Comparison of ENCODE assay signal across 18 cellular contexts in genomic region chr17:37816951-37817350, GRCh38.
A peak's percentile ranks its signal among the peaks of the same experiment; 100 is the strongest.
DNase-seq lines count a peak whose midpoint lies in the region; ATAC-seq and TF ChIP-seq lines count a peak whose summit lies in the region.
"Had no signal": no experiment of that assay in that cellular context is flagged by ENCODE, and none has a peak within 500 bp of the region (broad histone marks: within the 10 kb centered on the region; RNA-seq: fewer than 3 reads in every experiment).

No MANE protein-coding gene starts in this region.

- H3K9me3 ChIP-seq in GM23248 (ENCODE audit: low read depth) (no peaks in the 10 kb centered on the region), PC-3 (ENCODE audit: low read length) (no peaks in the 10 kb centered on the region), SK-N-SH (peaks cover 5% of the 10 kb centered on the region)
- H3K9me3 ChIP-seq: body of pancreas, colonic mucosa, SJSA1 had no signal

- H3K4me2 ChIP-seq in GM23248 (ENCODE audit: unreplicated experiment) (no peak overlapping the region), PC-3 (ENCODE audit: low read length) (no peak overlapping the region), SK-N-SH (no peak overlapping the region)

- peak; percentile 52 for ATAC-seq in PC-3
- ATAC-seq in foreskin keratinocyte, result no peak
- ATAC-seq in GM21515 (IDR thresholded peaks at IDR 0.05; ENCODE audit: unreplicated experiment), result no peak

- in situ Hi-C loops in GM23248 (cut with MboI), result no loop called here

- TF ChIP-seq EP300 in SK-N-SH (IDR thresholded peaks at IDR 0.05; ENCODE audit: borderline replicate concordance in 1 of 2, low read depth in 1 of 2, low read length in 1 of 2), result no peak

- BruUV-seq in PC-3 (replicated peaks; lab: Mats Ljungman, UMichigan), result no TSS peak

- CTCF ChIA-PET in PC-3 (lab: Charles Lee) (interaction anchor here (0.6 to 1.1 kb wide), 4 partner anchors 8 to 293 kb away, joined by 3 read pairs; no protein-coding TSS in a partner anchor), SK-N-SH (lab: Yijun Ruan, JAX) (interaction anchor here (0.6 to 6.5 kb wide), 33 partner anchors 9 to 444 kb away, joined by 3 to 85 read pairs (median 4); no protein-coding TSS in a partner anchor)

- H3F3A ChIP-seq in GM23248 (ENCODE audit: insufficient read depth) (no peaks in the 10 kb centered on the region), PC-3 (ENCODE audit: low read length, unreplicated experiment) (no peaks in the 10 kb centered on the region), SK-N-SH (replicated peaks; ENCODE audit: insufficient read depth) (peaks cover 20% of the 10 kb centered on the region)

- H3K27me3 ChIP-seq in GM23248 (replicated peaks; ENCODE audit: insufficient read depth) (no peaks in the 10 kb centered on the region), PC-3 (ENCODE audit: low read length) (no peaks in the 10 kb centered on the region), foreskin keratinocyte (no peaks in the 10 kb centered on the region), SK-N-SH (ENCODE audit: insufficient read depth) (no peaks in the 10 kb centered on the region)
- H3K27me3 ChIP-seq: body of pancreas, colonic mucosa, SJSA1 had no signal

- intact Hi-C loops in PC-3 (cut with micrococcal nuclease), result loop anchor here (2.0 kb wide), 1 partner anchor 166 kb away; no protein-coding TSS in a partner anchor

- TF ChIP-seq CTCF in AG10803 (conservative IDR thresholded peaks at IDR 0.05; ENCODE audit: low read length) (0 out of 2 replicates have a peak, but pooled peaks have one; percentile 2), PC-3 (conservative IDR thresholded peaks at IDR 0.05; ENCODE audit: low read depth, low read length) (no peak), foreskin keratinocyte (conservative IDR thresholded peaks at IDR 0.05) (peak; percentile 21), SK-N-SH (IDR thresholded peaks at IDR 0.05) (no peak)

- H3K9me2 ChIP-seq in GM23248 (ENCODE audit: insufficient read depth), result no peaks in the 10 kb centered on the region
- H3K9me2 ChIP-seq in PC-3 (replicated peaks; ENCODE audit: low read length), result no peaks in the 10 kb centered on the region
- no peaks in the 10 kb centered on the region for H3K9me2 ChIP-seq in SK-N-SH

- H2AFZ ChIP-seq in GM23248, result peak overlapping the region; percentile 46; the same call in 1 of the 2 replicates
- no peak overlapping the region for H2AFZ ChIP-seq in PC-3 (ENCODE audit: low read length)
- H2AFZ ChIP-seq in SK-N-SH (ENCODE audit: low read depth), result no peak overlapping the region

- POLR2A ChIA-PET in PC-3 (lab: Charles Lee; ENCODE audit: unreplicated experiment), result no interaction called here
- POLR2A ChIA-PET in SK-N-SH (lab: Yijun Ruan, JAX), result no interaction called here

- no peak overlapping the region for H3K9ac ChIP-seq in GM23248
- H3K9ac ChIP-seq in PC-3 (ENCODE audit: low read length), result no peak overlapping the region
- H3K9ac ChIP-seq in SK-N-SH, result no peak overlapping the region

- H3K79me2 ChIP-seq in GM23248 (ENCODE audit: insufficient read depth) (no peaks in the 10 kb centered on the region), PC-3 (ENCODE audit: low read length) (no peaks in the 10 kb centered on the region), SK-N-SH (ENCODE audit: insufficient read depth) (no peaks in the 10 kb centered on the region)

- no peaks in the 10 kb centered on the region for H3K36me3 ChIP-seq in GM23248 (ENCODE audit: low read depth)
- no peaks in the 10 kb centered on the region for H3K36me3 ChIP-seq in PC-3 (ENCODE audit: low read depth, low read length)
- no peaks in the 10 kb centered on the region for H3K36me3 ChIP-seq in SK-N-SH (replicated peaks in 1 of 2; ENCODE audit: control insufficient read depth in 1 of 2, insufficient read depth in 2 of 2, low read length in 1 of 2)
- H3K36me3 ChIP-seq: colonic mucosa, SJSA1 had no signal

- no peaks in the 10 kb centered on the region for H4K20me1 ChIP-seq in GM23248 (ENCODE audit: insufficient read depth)
- no peaks in the 10 kb centered on the region for H4K20me1 ChIP-seq in PC-3 (ENCODE audit: low read length)
- no peaks in the 10 kb centered on the region for H4K20me1 ChIP-seq in SK-N-SH (ENCODE audit: insufficient read depth)

- no peak overlapping the region for H3K27ac ChIP-seq in GM23248
- H3K27ac ChIP-seq in PC-3 (ENCODE audit: low read length), result no peak overlapping the region
- no peak overlapping the region for H3K27ac ChIP-seq in foreskin keratinocyte
- no peak overlapping the region for H3K27ac ChIP-seq in SK-N-SH (ENCODE audit: low read depth in 2 of 2, low read length in 1 of 2)
- H3K27ac ChIP-seq: body of pancreas, colonic mucosa, SJSA1, skin epidermis had no signal

- DNase-seq in AG10803 (ENCODE audit: low read depth) (no peak), GM23248 (no peak), PC-3 (no peak), foreskin keratinocyte (no peak), C1 segment of cervical spinal cord (lab: John Stamatoyannopoulos, UW) (no peak), NCI-H1417 (lab: John Stamatoyannopoulos, UW) (no peak), SK-N-SH (no peak)
- DNase-seq: activated CD4-positive, alpha-beta T cell treated with anti-CD3 and anti-CD28 coated beads, Interleukin-2, amount 50 U/mL, for 4 hours; activated CD8-positive, alpha-beta memory T cell treated with anti-CD3 and anti-CD28 coated beads, Interleukin-2, amount 50 U/mL, for 48 hours; DMS79; KG1; NCI-H1048; stimulated activated CD4-positive, alpha-beta T cell treated with anti-CD3 and anti-CD28 coated beads, Interleukin-2, amount 100 ng/mL, for 48 hours had no signal

- TF ChIP-seq RAD21 in SK-N-SH (IDR thresholded peaks at IDR 0.05; ENCODE audit: low read length), result no peak

- WGBS in GM23248 (ENCODE audit: low coverage in 1 of 2, low lambda C conversion rate in 2 of 2, missing lambda C conversion rate in 2 of 2), 2 experiments, result 15 to 29% methylated on average over 2 of the region's 2 CpGs
- WGBS in SK-N-SH (ENCODE audit: low lambda C conversion rate), result 34% methylated on average over 2 of the region's 2 CpGs

- peaks cover 7% of the 10 kb centered on the region; the same call in 1 of the 2 replicates for H3K4me1 ChIP-seq in GM23248 (ENCODE audit: insufficient read depth)
- peaks cover 11% of the 10 kb centered on the region; the same call in 1 of the 2 replicates for H3K4me1 ChIP-seq in PC-3 (ENCODE audit: insufficient read depth, low read length)
- H3K4me1 ChIP-seq in foreskin keratinocyte, result peaks cover 8% of the 10 kb centered on the region
- 0 out of 4 replicates have a peak, but pooled peaks cover 0 to 3% of the 10 kb centered on the region in 2 experiments for H3K4me1 ChIP-seq in SK-N-SH (ENCODE audit: control insufficient read depth in 1 of 2, insufficient read depth in 2 of 2, low read depth in 1 of 2, low read length in 1 of 2)
- H3K4me1 ChIP-seq: body of pancreas, colonic mucosa had no signal

- H3K4me3 ChIP-seq in AG10803 (ENCODE audit: low read length), result no peak overlapping the region
- H3K4me3 ChIP-seq in GM23248, result no peak overlapping the region
- no peak overlapping the region for H3K4me3 ChIP-seq in PC-3 (ENCODE audit: low read length)
- no peak overlapping the region for H3K4me3 ChIP-seq in SK-N-SH (ENCODE audit: low read depth in 2 of 2, low read length in 1 of 2)
- H3K4me3 ChIP-seq: body of pancreas, colonic mucosa, SJSA1, skin epidermis had no signal

TF ChIP-seq in SK-N-SH, 30 proteins besides CTCF, POLR2A, EP300 and RAD21:
- no peak for TF ChIP-seq USF2 (IDR thresholded peaks at IDR 0.05; ENCODE audit: borderline replicate concordance, low read depth, low read length)
TF ChIP-seq in SK-N-SH: peak in this region for 0.

Comparison
In these comparisons a context has a peak if more than half of its experiments do, and no peak if none do; other contexts are left out.
1. CTCF ChIP-seq: peak in AG10803 (single experiment) and foreskin keratinocyte (single experiment); none in PC-3 (single experiment) and SK-N-SH (single experiment).